ENCODE assay signal across 8 cellular contexts in the genomic region with DNA sequence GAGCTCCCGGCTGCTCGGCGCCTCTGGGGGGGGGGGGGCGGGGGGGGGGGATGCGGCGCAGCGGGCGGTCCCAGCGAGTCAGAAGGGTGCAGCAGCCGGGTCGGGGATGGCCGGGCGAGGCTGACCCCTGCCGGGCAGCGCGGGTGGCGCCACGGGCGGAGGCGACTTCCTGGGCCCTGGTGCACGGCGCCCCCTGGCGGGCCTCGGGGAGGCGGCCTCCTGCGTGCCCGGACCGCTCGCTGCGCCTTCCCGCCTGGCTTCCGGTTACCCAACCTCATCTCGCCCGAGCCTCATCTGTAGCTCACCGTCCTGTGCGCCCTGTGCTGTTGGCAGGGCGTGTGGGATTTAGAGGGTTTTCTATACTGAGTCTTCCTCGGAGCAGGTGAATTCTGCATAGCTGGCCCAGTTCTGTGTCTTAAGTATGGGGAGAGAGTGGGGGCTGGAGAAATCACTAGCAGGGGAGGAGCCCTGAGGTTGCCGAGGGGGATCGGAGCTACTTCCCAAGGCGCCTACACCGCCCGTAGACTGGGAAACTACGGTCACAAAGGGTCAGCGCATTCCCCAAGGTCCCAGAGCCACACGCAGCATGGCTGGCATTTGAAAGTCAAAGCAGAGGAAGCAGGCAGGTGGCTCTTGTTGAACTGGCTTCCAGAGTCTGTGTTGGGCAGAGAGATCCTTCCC. TPM values are rescaled to one million over a fixed set of nuclear protein-coding genes. Genes with fewer than 3 reads are reported as not detected.
DNase-seq lines count a peak whose midpoint lies in the region; ATAC-seq and TF ChIP-seq lines count a peak whose summit lies in the region.

No MANE protein-coding gene starts in this region.

- H3K79me2 ChIP-seq in OCI-LY3 (ENCODE audit: low read length) = no peaks in the 10 kb centered on the region

- H3K36me3 ChIP-seq in OCI-LY3 (replicated peaks; ENCODE audit: low read depth, low read length) = no peaks in the 10 kb centered on the region
- H3K36me3 ChIP-seq in muscle layer of colon (ENCODE audit: insufficient read depth, low read length) = no peaks in the 10 kb centered on the region

- H3K27me3 ChIP-seq in HL-60 (ENCODE audit: insufficient read depth, poor library complexity, severe bottlenecking) (peaks cover 6% of the 10 kb centered on the region), OCI-LY3 (ENCODE audit: low read depth, low read length) (peaks cover 36% of the 10 kb centered on the region), muscle layer of colon (ENCODE audit: control insufficient read depth in 1 of 2, insufficient read depth in 2 of 2, low read length in 2 of 2) (no peaks in the 10 kb centered on the region)

- H4K20me1 ChIP-seq in OCI-LY3 (ENCODE audit: insufficient read depth, low read length) = no peaks in the 10 kb centered on the region

- H3K27ac ChIP-seq in HL-60 (replicated peaks) (no peak overlapping the region), OCI-LY3 (ENCODE audit: low read length) (no peak overlapping the region), muscle layer of colon (ENCODE audit: low read depth, low read length) (no peak overlapping the region)

- TF ChIP-seq CTCF in HL-60 (IDR thresholded peaks at IDR 0.05; ENCODE audit: insufficient read depth, low read length) (peak; percentile 95), OCI-LY3 (IDR thresholded peaks at IDR 0.05; ENCODE audit: low read depth, low read length) (peak; percentile 83)

- peaks cover 35% of the 10 kb centered on the region for H3K4me1 ChIP-seq in OCI-LY3 (ENCODE audit: low read length)
- H3K4me1 ChIP-seq in muscle layer of colon (ENCODE audit: insufficient read depth, low read length) = peaks cover 11% of the 10 kb centered on the region

- H2AFZ ChIP-seq in OCI-LY3 (ENCODE audit: low read depth, low read length) = peak overlapping the region; percentile 98

- peak overlapping the region; percentile 94 for H3K4me2 ChIP-seq in OCI-LY3 (ENCODE audit: low read length)

- DNase-seq in COR-L47 (lab: John Stamatoyannopoulos, UW) = peak; percentile 59
- DNase-seq in HL-60 (ENCODE audit: low read depth in 1 of 2, low spot score in 1 of 2) = peak; percentile 85 to 91
- DNase-seq in activated T-cell treated with anti-CD3 and anti-CD28 coated beads, Interleukin-2, amount 50 U/mL, for 1 hour = peak; percentile 85
- DNase-seq in stimulated activated CD8-positive, alpha-beta memory T cell treated with anti-CD3 and anti-CD28 coated beads, Interleukin-4, amount 100 ng/mL, for 4 hours (ENCODE audit: low read depth in 2 of 2, low spot score in 1 of 2) = peak; percentile 47 to 67

- H3K9me3 ChIP-seq in OCI-LY3 (ENCODE audit: insufficient read depth, low read length) (no peaks in the 10 kb centered on the region), muscle layer of colon (ENCODE audit: low read length) (no peaks in the 10 kb centered on the region)

- peak; percentile 90 for ATAC-seq in GM19467 (IDR thresholded peaks at IDR 0.05; ENCODE audit: unreplicated experiment)
- ATAC-seq in esophagus mucosa = peak; percentile 97

- peak overlapping the region; percentile 66 for H3K9ac ChIP-seq in OCI-LY3 (ENCODE audit: low read length)
- H3K9ac ChIP-seq in muscle layer of colon (ENCODE audit: low read length) = no peak overlapping the region

- H3K4me3 ChIP-seq in HL-60 (replicated peaks; ENCODE audit: insufficient read depth, low read length) = peak overlapping the region; percentile 47
- H3K4me3 ChIP-seq in OCI-LY3 (ENCODE audit: low read length) = peak overlapping the region; percentile 94
- peak overlapping the region; percentile 46 to 51 for H3K4me3 ChIP-seq in muscle layer of colon (ENCODE audit: low read depth in 1 of 2, low read length in 2 of 2)

RNA-seq across cellular contexts. Expression of a gene that starts 28.3 kb away (rescaled TPM):
- total RNA-seq in esophagus mucosa = 1.6 TPM

RNA-seq across cellular contexts. Expression of a gene that starts 51.5 kb away (rescaled TPM):
- 1.6 TPM for total RNA-seq in esophagus mucosa
